Comparison of ENCODE assay signal across 22 cellular contexts in the genomic region with DNA sequence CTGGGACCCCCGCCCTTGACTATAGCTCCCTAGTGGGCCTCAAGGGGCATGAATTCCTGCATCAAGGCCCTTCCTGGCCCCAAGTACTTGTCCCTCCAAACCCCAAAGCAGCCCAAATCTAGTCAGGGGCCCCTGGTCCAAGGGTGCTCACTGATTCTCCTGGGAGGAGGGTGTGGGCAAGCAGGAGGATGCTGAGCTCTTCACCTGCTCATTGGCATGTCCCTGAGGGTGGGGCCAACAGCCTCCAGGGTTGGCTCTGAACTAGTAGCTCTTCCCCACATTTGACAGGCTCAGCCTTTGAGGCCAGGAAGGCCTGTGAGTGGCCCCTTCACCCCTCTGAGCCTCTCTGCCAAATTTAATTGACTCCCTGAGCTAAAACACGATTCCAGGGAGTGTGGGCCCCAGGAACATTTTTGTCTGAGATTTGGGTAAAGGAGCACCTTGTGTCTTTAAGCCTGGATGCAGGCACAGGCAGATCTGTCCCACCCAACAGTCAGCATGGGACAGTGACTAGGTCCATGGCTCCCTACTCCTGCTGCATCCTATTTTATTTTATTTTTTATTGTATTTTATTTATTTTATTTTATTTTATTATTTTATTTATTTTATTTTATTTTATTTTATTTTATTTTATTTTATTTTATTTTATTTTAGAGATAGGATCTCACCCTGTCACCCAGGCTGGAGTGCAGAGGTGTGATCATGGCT. TPM values are rescaled to one million over a fixed set of nuclear protein-coding genes. Genes with fewer than 3 reads are reported as not detected.
DNase-seq lines count a peak whose midpoint lies in the region; ATAC-seq, FAIRE-seq and TF ChIP-seq lines count a peak whose summit lies in the region.
"Had no signal": no experiment of that assay in that cellular context is flagged by ENCODE, and none has a peak within 500 bp of the region (broad histone marks: within the 10 kb centered on the region; RNA-seq: fewer than 3 reads in every experiment).

No MANE protein-coding gene starts in this region.

- H3K9me3 ChIP-seq in left lung, result no peaks in the 10 kb centered on the region

- no peak for ATAC-seq in WTC11
- ATAC-seq in left lung, result no peak
- no peak for ATAC-seq in sciatic nerve
- no peak for ATAC-seq in HG03196 (IDR thresholded peaks at IDR 0.05; ENCODE audit: unreplicated experiment)
- ATAC-seq: Panc1, Right ventricle myocardium inferior had no signal

- CTCF ChIA-PET in WTC11 (lab: Charles Lee), result interaction anchor here (0.6 to 1.4 kb wide), 3 partner anchors 31 to 416 kb away, joined by 3 to 7 read pairs (median 3); no protein-coding TSS in a partner anchor

- H3K4me1 Mint-ChIP-seq in CD14-positive monocyte, result peaks cover 6% of the 10 kb centered on the region
- H3K4me1 Mint-ChIP-seq in WTC11, result no peaks in the 10 kb centered on the region

- no peak overlapping the region for H3K27ac Mint-ChIP-seq in CD14-positive monocyte
- H3K27ac Mint-ChIP-seq in WTC11, result no peak overlapping the region
- H3K27ac Mint-ChIP-seq: CD8-positive, alpha-beta memory T cell had no signal

- H3K36me3 ChIP-seq in left lung, result no peaks in the 10 kb centered on the region
- H3K36me3 ChIP-seq: BLaER1 had no signal

- no peak overlapping the region for H3K4me3 ChIP-seq in left lung
- H3K4me3 ChIP-seq: BLaER1 had no signal

- no peak for TF ChIP-seq CTCF in CD14-positive monocyte (IDR thresholded peaks at IDR 0.05)
- TF ChIP-seq CTCF in WTC11 (IDR thresholded peaks at IDR 0.05), result no peak
- TF ChIP-seq CTCF in left lung (IDR thresholded peaks at IDR 0.05), result no peak

- no peaks in the 10 kb centered on the region for H3K4me1 ChIP-seq in left lung

- H3K27ac ChIP-seq in left lung, result no peak overlapping the region
- H3K27ac ChIP-seq: BLaER1 had no signal

- H3K27me3 Mint-ChIP-seq in CD14-positive monocyte (ENCODE audit: low read depth in 3 of 3), result peaks cover 0 to 16% (median 10%) of the 10 kb centered on the region in 3 donors
- H3K27me3 Mint-ChIP-seq in WTC11 (ENCODE audit: low read depth), result peaks cover 16% of the 10 kb centered on the region

- H3K27me3 ChIP-seq in left lung, result peaks cover 4 to 39% of the 10 kb centered on the region in 2 donors
- H3K27me3 ChIP-seq: BLaER1 had no signal

- intact Hi-C loops in CD14-positive monocyte (cut with micrococcal nuclease), result no loop called here
- intact Hi-C loops in left lung (cut with DNase I), result no loop called here
- intact Hi-C loops in sciatic nerve (cut with DNase I), result no loop called here

- DNase-seq in CD14-positive monocyte (ENCODE audit: low spot score) (peak; percentile 15), WTC11 (ENCODE audit: low spot score) (no peak), left lung (peak; percentile 9 to 12), sciatic nerve (ENCODE audit: low spot score) (peak; percentile 34), frontal cortex (ENCODE audit: low spot score in 2 of 2) (no peak), NCI-H2196 treated with DMSO at 0.1 percent for 48 hours (lab: John Stamatoyannopoulos, UW; ENCODE audit: unreplicated experiment) (no peak)
- DNase-seq: CD8-positive, alpha-beta memory T cell; Kasumi-1; MM.1S; NCI-H1092 treated with DMSO at 0.1 percent for 48 hours; NCI-H146; NCI-H2029 treated with DMSO at 0.1 percent for 48 hours; NCI-H2171 treated with DMSO at 0.1 percent for 48 hours had no signal

- FAIRE-seq in frontal cortex (lab: Jason Lieb, UNC), result no peak
- FAIRE-seq: GM12892, GM18507, H1 had no signal

- H3K36me3 Mint-ChIP-seq in CD14-positive monocyte (no peaks in the 10 kb centered on the region), WTC11 (no peaks in the 10 kb centered on the region)
- H3K36me3 Mint-ChIP-seq: CD8-positive, alpha-beta memory T cell had no signal

- POLR2A ChIA-PET in WTC11 (lab: Charles Lee), result no interaction called here

- no peak overlapping the region for H3K4me3 Mint-ChIP-seq in CD14-positive monocyte
- H3K4me3 Mint-ChIP-seq in WTC11, result no peak overlapping the region
- H3K4me3 Mint-ChIP-seq: CD8-positive, alpha-beta memory T cell had no signal

- H3K9me3 Mint-ChIP-seq in CD14-positive monocyte, result peaks cover 0 to 6% (median 2%) of the 10 kb centered on the region in 7 donors
- H3K9me3 Mint-ChIP-seq in WTC11, result peaks cover 9% of the 10 kb centered on the region

TF ChIP-seq in WTC11, 78 proteins besides CTCF, POLR2A, EP300 and RAD21:
- TF ChIP-seq, protein P1, sequence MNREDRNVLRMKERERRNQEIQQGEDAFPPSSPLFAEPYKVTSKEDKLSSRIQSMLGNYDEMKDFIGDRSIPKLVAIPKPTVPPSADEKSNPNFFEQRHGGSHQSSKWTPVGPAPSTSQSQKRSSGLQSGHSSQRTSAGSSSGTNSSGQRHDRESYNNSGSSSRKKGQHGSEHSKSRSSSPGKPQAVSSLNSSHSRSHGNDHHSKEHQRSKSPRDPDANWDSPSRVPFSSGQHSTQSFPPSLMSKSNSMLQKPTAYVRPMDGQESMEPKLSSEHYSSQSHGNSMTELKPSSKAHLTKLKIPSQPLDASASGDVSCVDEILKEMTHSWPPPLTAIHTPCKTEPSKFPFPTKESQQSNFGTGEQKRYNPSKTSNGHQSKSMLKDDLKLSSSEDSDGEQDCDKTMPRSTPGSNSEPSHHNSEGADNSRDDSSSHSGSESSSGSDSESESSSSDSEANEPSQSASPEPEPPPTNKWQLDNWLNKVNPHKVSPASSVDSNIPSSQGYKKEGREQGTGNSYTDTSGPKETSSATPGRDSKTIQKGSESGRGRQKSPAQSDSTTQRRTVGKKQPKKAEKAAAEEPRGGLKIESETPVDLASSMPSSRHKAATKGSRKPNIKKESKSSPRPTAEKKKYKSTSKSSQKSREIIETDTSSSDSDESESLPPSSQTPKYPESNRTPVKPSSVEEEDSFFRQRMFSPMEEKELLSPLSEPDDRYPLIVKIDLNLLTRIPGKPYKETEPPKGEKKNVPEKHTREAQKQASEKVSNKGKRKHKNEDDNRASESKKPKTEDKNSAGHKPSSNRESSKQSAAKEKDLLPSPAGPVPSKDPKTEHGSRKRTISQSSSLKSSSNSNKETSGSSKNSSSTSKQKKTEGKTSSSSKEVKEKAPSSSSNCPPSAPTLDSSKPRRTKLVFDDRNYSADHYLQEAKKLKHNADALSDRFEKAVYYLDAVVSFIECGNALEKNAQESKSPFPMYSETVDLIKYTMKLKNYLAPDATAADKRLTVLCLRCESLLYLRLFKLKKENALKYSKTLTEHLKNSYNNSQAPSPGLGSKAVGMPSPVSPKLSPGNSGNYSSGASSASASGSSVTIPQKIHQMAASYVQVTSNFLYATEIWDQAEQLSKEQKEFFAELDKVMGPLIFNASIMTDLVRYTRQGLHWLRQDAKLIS (CRISPR knock-in tag; IDR thresholded peaks at IDR 0.05; ENCODE audit: borderline replicate concordance), result no peak
- TF ChIP-seq HMGA2 (CRISPR knock-in tag; IDR thresholded peaks at IDR 0.05), result peak; percentile 100

RNA-seq across cellular contexts. Expression of gene WNT9A, which starts 11.0 kb away (rescaled TPM):
- not detected for polyA plus RNA-seq in CD14-positive monocyte
- total RNA-seq in WTC11 (2021) (1.1 to 1.5 TPM (median 1.3 TPM) in 3 replicates), left lung (1 to 10 TPM; 4.6 to 8.5 TPM), sciatic nerve (11.4 TPM), frontal cortex (1.2 TPM)
- total RNA-seq: A673 had no signal
- polyA plus RNA-seq: CD8-positive, alpha-beta memory T cell had no signal

RNA-seq across cellular contexts. Expression of gene WNT3A, which starts 48.0 kb away (rescaled TPM):
- not detected for polyA plus RNA-seq in CD14-positive monocyte
- 0.16 to 0.34 TPM (median 0.17 TPM) in 3 replicates for total RNA-seq in WTC11 (2021)
- 1 to 10 TPM in 1 of 2 donors, under 1 TPM in 1; 0.96 to 1.5 TPM for total RNA-seq in left lung
- total RNA-seq in sciatic nerve, result not detected
- total RNA-seq in frontal cortex, result not detected
- total RNA-seq: A673; CD8-positive, alpha-beta memory T cell; NCI-H460; Right ventricle myocardium inferior had no signal
- polyA plus RNA-seq: CD8-positive, alpha-beta memory T cell had no signal

Comparison
In these comparisons a context has a peak if more than half of its experiments do, and no peak if none do; other contexts are left out.
1. DNase-seq: peak in CD14-positive monocyte (single experiment), left lung (2 of 2) and sciatic nerve (single experiment); none in WTC11 (single experiment), frontal cortex (0 of 2) and NCI-H2196 treated with DMSO at 0.1 percent for 48 hours (single experiment).